ENCODE assay signal across 1 cellular context in genomic region chr9:68861436-68861835, GRCh38.
TF ChIP-seq lines count a peak whose summit lies in the region.

No MANE protein-coding gene starts in this region.

TF ChIP-seq in WTC11, 78 proteins besides CTCF, POLR2A, EP300 and RAD21 (continued from another document):
- TF ChIP-seq ERG (CRISPR knock-in tag; IDR thresholded peaks at IDR 0.05) = no peak
- no peak for TF ChIP-seq ESRRA (CRISPR knock-in tag; IDR thresholded peaks at IDR 0.05; ENCODE audit: borderline replicate concordance)
